21 cellular contexts compared by ENCODE assay signal in genomic region chr2:172046080-172046678, GRCh38. TPM values are rescaled to one million over a fixed set of nuclear protein-coding genes. Genes with fewer than 3 reads are reported as not detected.
A peak's percentile ranks its signal among the peaks of the same experiment; 100 is the strongest.
DNase-seq lines count a peak whose midpoint lies in the region; TF ChIP-seq lines count a peak whose summit lies in the region.
"Had no signal": no experiment of that assay in that cellular context is flagged by ENCODE, and none has a peak within 500 bp of the region (broad histone marks: within the 10 kb centered on the region; RNA-seq: fewer than 3 reads in every experiment).

No MANE protein-coding gene starts in this region.

- H3K4me3 ChIP-seq in fibroblast of the aortic adventitia (ENCODE audit: low read depth, low read length): no peak overlapping the region
- H3K4me3 ChIP-seq: hepatocyte, prostate gland, spleen had no signal

- POLR2A ChIA-PET in HEK293T (lab: Yijun Ruan, JAX): interaction anchor here (1.8 kb wide), 1 partner anchor 39 kb away, joined by 4 read pairs; the partner anchor contains the start of gene DLX1

- DNase-seq in COLO829 (ENCODE audit: low spot score) (peak; percentile 33), HEK293T (ENCODE audit: extremely low spot score) (no peak), RPMI7951 (ENCODE audit: low read depth) (peak; percentile 78), fibroblast of the aortic adventitia (ENCODE audit: low read depth) (peak; percentile 53), ureter (ENCODE audit: low spot score) (no peak), HK-2 (ENCODE audit: unreplicated experiment) (no peak), T-helper 2 cell (no peak), C1 segment of cervical spinal cord (lab: John Stamatoyannopoulos, UW) (no peak)
- DNase-seq: activated CD4-positive, alpha-beta T cell treated with anti-CD3 and anti-CD28 coated beads for 4 hours; activated CD8-positive, alpha-beta memory T cell treated with anti-CD3 and anti-CD28 coated beads, Interleukin-2, amount 10 ng/mL, durations not matched to agents 7 days and 5 days; amniotic stem cell; BE2C; central memory CD4-positive, alpha-beta T cell; DMS 273 treated with DMSO at 0.1 percent for 48 hours; effector memory CD8-positive, alpha-beta T cell; NCI-H1694; spleen had no signal

- no peak for TF ChIP-seq CTCF in fibroblast of the aortic adventitia (IDR thresholded peaks at IDR 0.05; ENCODE audit: insufficient read depth, low read length)

- CTCF ChIA-PET in HEK293T (lab: Yijun Ruan, JAX): interaction anchor here (0.6 kb wide), 1 partner anchor 56 kb away, joined by 3 read pairs; no protein-coding TSS in a partner anchor

TF ChIP-seq in HEK293T, 16 proteins besides CTCF, POLR2A, EP300 and RAD21:
- peak; percentile 64 for TF ChIP-seq ZNF384 (IDR thresholded peaks at IDR 0.05)
- TF ChIP-seq SP1 (IDR thresholded peaks at IDR 0.05): no peak
- peak; percentile 88 for TF ChIP-seq PKNOX1 (IDR thresholded peaks at IDR 0.05)
TF ChIP-seq in HEK293T: peak in this region for 2.

RNA-seq across cellular contexts. Expression of gene DLX1, which starts 39.1 kb away (rescaled TPM):
- 7.8 and 8.8 TPM in 2 replicates for total RNA-seq in RPMI7951 (2014; rRNA removed; shearing (Covaris generic))
- total RNA-seq in fibroblast of the aortic adventitia (ENCODE audit: low replicate concordance) (0.41 and 0.99 TPM in 2 replicates), ureter (not detected)
- total RNA-seq: activated CD8-positive, alpha-beta memory T cell treated with anti-CD3 and anti-CD28 coated beads, Interleukin-2, amount 10 ng/mL, durations not matched to agents 7 days and 5 days; hepatocyte; OCI-LY7; spleen had no signal

RNA-seq across cellular contexts. Expression of gene METAP1D, which starts 46.4 kb away (rescaled TPM):
- total RNA-seq in RPMI7951 (2014; rRNA removed; shearing (Covaris generic)): 8.6 and 11.3 TPM in 2 replicates
- 4.0 and 14.3 TPM in 2 replicates for total RNA-seq in fibroblast of the aortic adventitia (ENCODE audit: low replicate concordance)
- 15.4 TPM for total RNA-seq in ureter

RNA-seq across cellular contexts. Expression of gene DLX2, which starts 56.5 kb away (rescaled TPM):
- total RNA-seq in RPMI7951 (2014; rRNA removed; shearing (Covaris generic)): 0.72 and 1.3 TPM in 2 replicates
- total RNA-seq in fibroblast of the aortic adventitia (ENCODE audit: low replicate concordance): 0.72 TPM in 1 of 2 replicates, not detected in the other
- not detected for total RNA-seq in ureter
- total RNA-seq: mesenteric fat pad, spleen had no signal

Comparison
In these comparisons a context has a peak if more than half of its experiments do, and no peak if none do; other contexts are left out.
1. DNase-seq: peak in COLO829 (single experiment), RPMI7951 (single experiment) and fibroblast of the aortic adventitia (single experiment); none in HEK293T (single experiment), ureter (single experiment), HK-2 (single experiment), T-helper 2 cell (0 of 5) and C1 segment of cervical spinal cord (0 of 14).